In the genomic region with DNA sequence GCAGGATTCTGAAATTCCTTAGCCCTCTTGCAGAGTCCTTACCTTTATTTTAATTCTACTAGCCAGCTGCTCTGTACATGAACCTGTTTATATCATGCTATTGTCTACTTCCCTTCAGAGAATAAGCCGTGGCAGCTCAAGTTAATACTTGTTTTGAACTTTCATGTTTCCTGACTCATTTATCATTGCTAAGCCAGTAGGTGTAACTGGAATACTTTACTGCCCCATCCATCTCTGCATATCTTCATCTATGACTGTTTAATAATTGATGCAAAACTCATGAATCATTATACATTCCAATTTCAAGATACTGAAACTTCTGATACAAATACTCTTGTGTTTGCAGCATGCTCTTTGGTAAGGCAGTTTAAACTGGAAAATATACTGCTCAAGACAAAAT, we compare ENCODE assay signal across 34 cellular contexts.
DNase-seq lines count a peak whose midpoint lies in the region; ATAC-seq, FAIRE-seq and TF ChIP-seq lines count a peak whose summit lies in the region.
"Had no signal": no experiment of that assay in that cellular context is flagged by ENCODE, and none has a peak within 500 bp of the region (broad histone marks: within the 10 kb centered on the region; RNA-seq: fewer than 3 reads in every experiment).

No MANE protein-coding gene starts in this region.

- H3K27me3 Mint-ChIP-seq in central memory CD8-positive, alpha-beta T cell, result no peaks in the 10 kb centered on the region
- no peaks in the 10 kb centered on the region for H3K27me3 Mint-ChIP-seq in activated T-helper 17 cell treated with anti-CD3 and anti-CD28 coated beads, Interleukin-2, amount 50 U/mL, for 72 hours
- H3K27me3 Mint-ChIP-seq: activated naive CD4-positive, alpha-beta T cell treated with anti-CD3 and anti-CD28 coated beads, Interleukin-2, amount 50 U/mL, for 24 hours had no signal

- H3K9me3 Mint-ChIP-seq in central memory CD8-positive, alpha-beta T cell, result no peaks in the 10 kb centered on the region
- no peaks in the 10 kb centered on the region for H3K9me3 Mint-ChIP-seq in activated T-helper 17 cell treated with anti-CD3 and anti-CD28 coated beads, Interleukin-2, amount 50 U/mL, for 72 hours
- H3K9me3 Mint-ChIP-seq: activated naive CD4-positive, alpha-beta T cell treated with anti-CD3 and anti-CD28 coated beads, Interleukin-2, amount 50 U/mL, for 24 hours had no signal

- no peak overlapping the region for H3K4me3 Mint-ChIP-seq in central memory CD8-positive, alpha-beta T cell
- no peak overlapping the region for H3K4me3 Mint-ChIP-seq in activated T-helper 17 cell treated with anti-CD3 and anti-CD28 coated beads, Interleukin-2, amount 50 U/mL, for 72 hours
- H3K4me3 Mint-ChIP-seq: activated CD8-positive, alpha-beta T cell treated with anti-CD3 and anti-CD28 coated beads, Interleukin-2, amount 10 ng/mL, durations not matched to agents 7 days and 5 days; activated naive CD4-positive, alpha-beta T cell treated with anti-CD3 and anti-CD28 coated beads, Interleukin-2, amount 50 U/mL, for 24 hours had no signal

- H3K4me1 Mint-ChIP-seq in central memory CD8-positive, alpha-beta T cell, result peaks cover 34% of the 10 kb centered on the region
- H3K4me1 Mint-ChIP-seq in activated T-helper 17 cell treated with anti-CD3 and anti-CD28 coated beads, Interleukin-2, amount 50 U/mL, for 72 hours, result peaks cover 1% of the 10 kb centered on the region
- H3K4me1 Mint-ChIP-seq: activated naive CD4-positive, alpha-beta T cell treated with anti-CD3 and anti-CD28 coated beads, Interleukin-2, amount 50 U/mL, for 24 hours had no signal

- peak; percentile 91 for FAIRE-seq in RCC 7860 (lab: Jason Lieb, UNC)
- FAIRE-seq: A204.1, HepG2, urothelium cell line had no signal

- no peak for ATAC-seq in central memory CD8-positive, alpha-beta T cell (replicated peaks; ENCODE audit: extremely low read depth, poor library complexity, severe bottlenecking)
- no peak for ATAC-seq in activated T-helper 17 cell treated with anti-CD3 and anti-CD28 coated beads, Interleukin-2, amount 50 U/mL, for 72 hours (replicated peaks)
- ATAC-seq: activated CD8-positive, alpha-beta T cell treated with anti-CD3 and anti-CD28 coated beads, Interleukin-2, amount 10 ng/mL, durations not matched to agents 7 days and 5 days; heart left ventricle; HepG2; Panc1; right cardiac atrium; stimulated activated naive CD8-positive, alpha-beta T cell treated with anti-CD3 and anti-CD28 coated beads, Interleukin-15, Interleukin-2, amounts not matched to agents 100 U/mL and 50 U/mL, for 24 hours had no signal

- H3K27ac Mint-ChIP-seq in central memory CD8-positive, alpha-beta T cell (ENCODE audit: low read depth), result peak overlapping the region; percentile 5
- H3K27ac Mint-ChIP-seq in activated T-helper 17 cell treated with anti-CD3 and anti-CD28 coated beads, Interleukin-2, amount 50 U/mL, for 72 hours, result no peak overlapping the region
- H3K27ac Mint-ChIP-seq: activated CD8-positive, alpha-beta T cell treated with anti-CD3 and anti-CD28 coated beads, Interleukin-2, amount 10 ng/mL, durations not matched to agents 7 days and 5 days; activated naive CD4-positive, alpha-beta T cell treated with anti-CD3 and anti-CD28 coated beads, Interleukin-2, amount 50 U/mL, for 24 hours had no signal

- H3K36me3 Mint-ChIP-seq in central memory CD8-positive, alpha-beta T cell (ENCODE audit: insufficient read depth), result peaks cover 7% of the 10 kb centered on the region
- no peaks in the 10 kb centered on the region for H3K36me3 Mint-ChIP-seq in activated T-helper 17 cell treated with anti-CD3 and anti-CD28 coated beads, Interleukin-2, amount 50 U/mL, for 72 hours (ENCODE audit: low read depth)
- H3K36me3 Mint-ChIP-seq: activated naive CD4-positive, alpha-beta T cell treated with anti-CD3 and anti-CD28 coated beads, Interleukin-2, amount 50 U/mL, for 24 hours had no signal

- H3K4me3 ChIP-seq in AG09309 (ENCODE audit: control insufficient read depth, low read depth, low read length), result no peak overlapping the region
- H3K4me3 ChIP-seq: cardiac muscle cell, colonic mucosa, heart left ventricle, testis had no signal

- TF ChIP-seq CTCF in AG09309 (IDR thresholded peaks at IDR 0.05; ENCODE audit: control insufficient read depth, insufficient read depth, low read depth, low read length, missing control alignments), result no peak
- no peak for TF ChIP-seq CTCF in GM20000 (IDR thresholded peaks at IDR 0.05; ENCODE audit: extremely low read depth, missing control alignments)

- peak; percentile 4 for DNase-seq in AG09309 (ENCODE audit: low read depth)
- peak; percentile 56 for DNase-seq in RCC 7860 (ENCODE audit: low spot score)
- no peak for DNase-seq in central memory CD8-positive, alpha-beta T cell (ENCODE audit: low spot score in 2 of 2)
- DNase-seq in kidney glomerular epithelial cell (lab: John Stamatoyannopoulos, UW), result peak; percentile 77
- no peak for DNase-seq in GM20000 (ENCODE audit: low spot score)
- no peak for DNase-seq in HT-29 (ENCODE audit: low spot score)
- no peak for DNase-seq in SHP77 treated with DMSO at 0.1 percent for 48 hours (lab: John Stamatoyannopoulos, UW)
- DNase-seq: activated CD4-positive, alpha-beta T cell treated with anti-CD3 and anti-CD28 coated beads for 4 hours; activated CD8-positive, alpha-beta T cell treated with anti-CD3 and anti-CD28 coated beads, Interleukin-2, amount 10 ng/mL, durations not matched to agents 7 days and 5 days; amygdala; colonic mucosa; DND-41; effector CD8-positive, alpha-beta T cell; erythroblast; foreskin fibroblast; heart left ventricle; NCI-H1436; NCI-H2081; NCI-H345; NCI-H69; posterior cingulate gyrus; right cardiac atrium; stimulated activated CD4-positive, alpha-beta T cell treated with anti-CD3 and anti-CD28 coated beads, Interleukin-1b, Interleukin-23, amount 100 ng/mL, for 48 hours; stimulated activated naive CD8-positive, alpha-beta T cell treated with anti-CD3 and anti-CD28 coated beads, Interleukin-15, Interleukin-2, amounts not matched to agents 100 U/mL and 50 U/mL, for 24 hours; T1000; testis; WERI-Rb-1 had no signal

Comparison
In these comparisons a context has a peak if more than half of its experiments do, and no peak if none do; other contexts are left out.
1. DNase-seq: peak in AG09309 (single experiment), RCC 7860 (single experiment) and kidney glomerular epithelial cell (single experiment); none in central memory CD8-positive, alpha-beta T cell (0 of 2), GM20000 (single experiment), HT-29 (single experiment) and SHP77 treated with DMSO at 0.1 percent for 48 hours (single experiment).